Comparison of ENCODE assay signal across 2 cellular contexts in genomic region chr10:120688928-120689327, GRCh38.
TF ChIP-seq lines count a peak whose summit lies in the region.

No MANE protein-coding gene starts in this region.

TF ChIP-seq in HCT116, 20 proteins besides CTCF, POLR2A, EP300 and RAD21 (continued from another document):
- TF ChIP-seq REST (IDR thresholded peaks at IDR 0.05; ENCODE audit: low read depth): peak; percentile 55

TF ChIP-seq in liver, 16 proteins besides CTCF, POLR2A, EP300 and RAD21 (continued from another document):
- TF ChIP-seq REST (IDR thresholded peaks at IDR 0.05): peak; percentile 83
- TF ChIP-seq FOXA2 (IDR thresholded peaks at IDR 0.05): no peak
- no peak for TF ChIP-seq JUND (IDR thresholded peaks at IDR 0.05)
- no peak for TF ChIP-seq FOXA1 (IDR thresholded peaks at IDR 0.05)
